In the genomic region with DNA sequence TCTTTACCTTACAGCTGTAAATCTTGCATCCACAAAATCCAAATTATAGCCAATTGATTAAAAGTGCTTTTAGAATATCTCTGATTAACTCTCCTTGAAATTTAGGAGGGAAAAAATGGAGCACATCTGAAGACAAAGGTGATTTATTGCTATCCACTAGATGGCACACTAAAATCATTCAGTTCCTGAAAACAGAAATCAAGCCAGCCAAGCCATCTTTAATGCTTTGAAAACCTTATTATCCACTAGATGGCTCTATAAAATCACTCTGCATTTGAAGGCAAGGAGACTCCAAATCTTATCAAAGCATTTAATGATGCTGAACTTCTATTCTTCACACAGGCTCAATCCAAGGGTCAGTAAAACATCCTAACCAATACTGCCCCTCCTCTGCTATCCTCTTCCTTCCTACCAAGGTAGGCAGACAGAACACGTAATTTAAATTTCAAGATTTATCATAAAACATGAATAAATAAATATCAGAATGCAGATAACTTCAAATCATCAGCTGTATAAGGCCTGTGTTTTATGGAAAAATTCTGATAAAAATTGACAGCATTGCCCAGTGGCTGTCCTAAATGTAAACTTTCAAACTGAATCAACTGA, we compare ENCODE assay signal across 8 cellular contexts. TPM values are rescaled to one million over a fixed set of nuclear protein-coding genes. Genes with fewer than 3 reads are reported as not detected.
DNase-seq lines count a peak whose midpoint lies in the region; ATAC-seq and TF ChIP-seq lines count a peak whose summit lies in the region.

No MANE protein-coding gene starts in this region.

- intact Hi-C loops in left ventricle myocardium inferior (cut with micrococcal nuclease) (loop anchor here (1.0 kb wide), 1 partner anchor 118 kb away; no protein-coding TSS in a partner anchor), sigmoid colon (cut with DNase I) (loop anchor here (1.0 kb wide), 2 partner anchors 48 to 118 kb away; a partner anchor contains a TSS)

- TF ChIP-seq CTCF in DOHH2 (IDR thresholded peaks at IDR 0.05; ENCODE audit: low read depth, low read length, poor library complexity, severe bottlenecking) (peak; percentile 87), left ventricle myocardium inferior (IDR thresholded peaks at IDR 0.05; ENCODE audit: borderline replicate concordance) (peak; percentile 94), sigmoid colon (IDR thresholded peaks at IDR 0.05) (peak; percentile 72 to 89 (median 75))

- H3K79me2 ChIP-seq in DOHH2 (ENCODE audit: control insufficient read depth, low read length): peaks cover 9% of the 10 kb centered on the region; the same call in 1 of the 2 replicates

- peak; percentile 70 for ATAC-seq in GM21360 (IDR thresholded peaks at IDR 0.05; ENCODE audit: unreplicated experiment)
- ATAC-seq in HG03460 (IDR thresholded peaks at IDR 0.05; ENCODE audit: unreplicated experiment): peak; percentile 85
- ATAC-seq in activated naive CD8-positive, alpha-beta T cell treated with anti-CD3 and anti-CD28 coated beads, Interleukin-2, amount 50 U/mL, for 24 hours: peak; percentile 89

- peaks cover 2% of the 10 kb centered on the region for H3K27me3 Mint-ChIP-seq in activated naive CD8-positive, alpha-beta T cell treated with anti-CD3 and anti-CD28 coated beads, Interleukin-2, amount 50 U/mL, for 24 hours

- H3K4me2 ChIP-seq in DOHH2 (ENCODE audit: low read length): no peak overlapping the region

- H3K4me1 ChIP-seq in DOHH2 (ENCODE audit: control insufficient read depth, low read length) (peaks cover 6% of the 10 kb centered on the region; the same call in 1 of the 2 replicates), left ventricle myocardium inferior (peaks cover 68% of the 10 kb centered on the region), sigmoid colon (peaks cover 0 to 32% (median 27%) of the 10 kb centered on the region in 4 donors)

- H3K4me3 ChIP-seq in DOHH2 (ENCODE audit: low read length) (no peak overlapping the region), left ventricle myocardium inferior (no peak overlapping the region), sigmoid colon (no peak overlapping the region)

- no peaks in the 10 kb centered on the region for H3K4me1 Mint-ChIP-seq in activated naive CD8-positive, alpha-beta T cell treated with anti-CD3 and anti-CD28 coated beads, Interleukin-2, amount 50 U/mL, for 24 hours

- WGBS in sigmoid colon, 2 donors: 26 to 63% methylated on average over 1 of the region's 1 CpG

- H3K27ac ChIP-seq in DOHH2 (ENCODE audit: low read depth, low read length) (no peak overlapping the region), left ventricle myocardium inferior (replicated peaks) (no peak overlapping the region), sigmoid colon (no peak overlapping the region)

- H3K9me3 Mint-ChIP-seq in activated naive CD8-positive, alpha-beta T cell treated with anti-CD3 and anti-CD28 coated beads, Interleukin-2, amount 50 U/mL, for 24 hours: no peaks in the 10 kb centered on the region

- H3K27ac Mint-ChIP-seq in activated naive CD8-positive, alpha-beta T cell treated with anti-CD3 and anti-CD28 coated beads, Interleukin-2, amount 50 U/mL, for 24 hours: no peak overlapping the region

- H3K36me3 ChIP-seq in DOHH2 (ENCODE audit: control insufficient read depth, low read length) (peaks cover 14% of the 10 kb centered on the region; the same call in 1 of the 2 replicates), left ventricle myocardium inferior (peaks cover 9% of the 10 kb centered on the region), sigmoid colon (peaks cover 0 to 14% (median 1%) of the 10 kb centered on the region in 4 donors)

- DNase-seq in NCI-H446 treated with DMSO at 0.1 percent for 48 hours (lab: John Stamatoyannopoulos, UW): peak; percentile 92
- no peak for DNase-seq in activated naive CD8-positive, alpha-beta T cell treated with anti-CD3 and anti-CD28 coated beads, Interleukin-2, amount 50 U/mL, for 24 hours
- no peak for DNase-seq in left ventricle myocardium inferior
- no peak for DNase-seq in sigmoid colon
- DNase-seq in activated effector memory CD4-positive, alpha-beta T cell treated with Interleukin-2 at 50 U/mL for 16 hours: no peak

- H4K20me1 ChIP-seq in DOHH2 (ENCODE audit: control insufficient read depth, insufficient read depth, low read depth, low read length): no peaks in the 10 kb centered on the region

- no peaks in the 10 kb centered on the region for H3K27me3 ChIP-seq in DOHH2 (ENCODE audit: control insufficient read depth, low read length)
- H3K27me3 ChIP-seq in left ventricle myocardium inferior (ENCODE audit: low read depth): no peaks in the 10 kb centered on the region
- no peaks in the 10 kb centered on the region for H3K27me3 ChIP-seq in sigmoid colon

- no peaks in the 10 kb centered on the region for H3F3A ChIP-seq in DOHH2 (ENCODE audit: control insufficient read depth, insufficient read depth)

- no peak for TF ChIP-seq POLR2A in sigmoid colon (IDR thresholded peaks at IDR 0.05)

- H3K9me3 ChIP-seq in DOHH2 (ENCODE audit: control insufficient read depth, insufficient read depth, low read length) (no peaks in the 10 kb centered on the region), left ventricle myocardium inferior (replicated peaks) (no peaks in the 10 kb centered on the region), sigmoid colon (no peaks in the 10 kb centered on the region)

- H3K36me3 Mint-ChIP-seq in activated naive CD8-positive, alpha-beta T cell treated with anti-CD3 and anti-CD28 coated beads, Interleukin-2, amount 50 U/mL, for 24 hours (ENCODE audit: low read depth): no peaks in the 10 kb centered on the region

- H3K9me2 ChIP-seq in DOHH2 (replicated peaks; ENCODE audit: control insufficient read depth, low read length): no peaks in the 10 kb centered on the region

- H3K4me3 Mint-ChIP-seq in activated naive CD8-positive, alpha-beta T cell treated with anti-CD3 and anti-CD28 coated beads, Interleukin-2, amount 50 U/mL, for 24 hours: no peak overlapping the region

- TF ChIP-seq EP300 in sigmoid colon (IDR thresholded peaks at IDR 0.05): no peak

RNA-seq across cellular contexts. Expression of a gene that starts 48.4 kb away (rescaled TPM):
- total RNA-seq in left ventricle myocardium inferior (74.8 TPM), sigmoid colon (10 to 100 TPM; 27.1 to 33.2 (median 27.3) TPM)
- 10 to 100 TPM; 12.3 to 37.4 (median 12.6) TPM for polyA plus RNA-seq in sigmoid colon
